In the genomic region with DNA sequence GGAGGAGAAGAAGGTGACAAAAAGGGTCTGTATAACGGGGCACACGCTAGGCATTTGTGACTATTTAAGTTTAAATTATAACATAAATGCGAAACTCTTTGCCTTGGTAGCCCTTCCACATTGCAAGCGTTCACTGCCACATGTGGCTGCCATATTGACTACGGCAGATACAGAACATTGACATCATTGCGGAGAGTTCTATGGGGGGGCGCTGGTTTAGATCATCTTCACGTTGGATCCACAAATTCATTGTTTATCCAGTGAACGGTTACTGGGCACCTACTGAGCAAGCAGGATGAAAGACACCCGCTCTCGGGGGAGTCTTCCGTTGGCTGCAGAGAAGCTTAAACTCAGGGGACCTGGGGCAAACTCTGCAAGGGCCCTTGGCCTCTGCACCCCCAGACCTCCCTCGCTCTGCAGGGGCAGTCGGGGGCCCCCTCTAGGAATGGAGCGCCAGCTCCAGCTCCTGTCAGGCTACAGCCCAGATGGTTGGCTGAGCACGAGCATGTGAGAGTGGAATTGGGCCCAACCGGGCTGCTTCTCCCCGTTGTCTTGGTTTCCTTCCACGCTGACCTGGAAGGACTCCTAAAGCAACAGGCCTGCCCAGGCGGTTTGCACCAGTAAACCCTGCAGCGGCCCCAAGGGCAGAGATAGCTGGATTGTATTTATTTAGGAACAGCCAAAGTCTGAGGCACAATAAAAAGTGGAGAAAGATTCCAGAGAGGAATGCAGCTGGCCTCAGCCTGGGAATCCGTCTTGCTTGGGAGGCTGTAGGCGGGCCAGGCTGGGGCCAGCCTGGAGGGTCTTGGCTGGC, we compare ENCODE assay signal across 13 cellular contexts.
DNase-seq lines count a peak whose midpoint lies in the region; ATAC-seq lines count a peak whose summit lies in the region.
"Had no signal": no experiment of that assay in that cellular context is flagged by ENCODE, and none has a peak within 500 bp of the region (broad histone marks: within the 10 kb centered on the region; RNA-seq: fewer than 3 reads in every experiment).

No MANE protein-coding gene starts in this region.

- H2AFZ ChIP-seq in trophoblast cell (ENCODE audit: insufficient read depth, low read length, poor library complexity) = no peak overlapping the region

- no peak overlapping the region for H3K23ac ChIP-seq in trophoblast cell (ENCODE audit: low read length)

- H4K8ac ChIP-seq in trophoblast cell (ENCODE audit: low read depth, low read length) = no peak overlapping the region

- no peak overlapping the region for H3K4ac ChIP-seq in trophoblast cell (ENCODE audit: low read depth, low read length)

- H3K9ac ChIP-seq in BLaER1 (no peak overlapping the region), adipocyte (ENCODE audit: low read length) (peak overlapping the region; percentile 68), rectal smooth muscle tissue (ENCODE audit: low read length) (no peak overlapping the region), trophoblast cell (ENCODE audit: low read length) (no peak overlapping the region)

- DNase-seq in adipocyte (ENCODE audit: low read depth) = peak; percentile 91
- DNase-seq in left cardiac atrium = peak; percentile 81
- DNase-seq in T-helper 2 cell treated with Interferon-gamma antibody and Interleukin-4, amounts not matched to agents 5 μg/mL and 100 μg/mL, for 36 hours (ENCODE audit: low spot score) = no peak
- no peak for DNase-seq in NCI-H345 treated with DMSO at 0.1 percent for 48 hours (lab: John Stamatoyannopoulos, UW; ENCODE audit: unreplicated experiment)
- DNase-seq in trophoblast cell = no peak
- DNase-seq: activated naive CD4-positive, alpha-beta T cell treated with Interleukin-2 at 50 U/mL for 16 hours; Calu3; foreskin keratinocyte; naive thymus-derived CD4-positive, alpha-beta T cell; NK-92 treated with Interleukin-12 subunit alpha and Interleukin-12 subunit beta, amount 100 ng/mL, for 24 hours had no signal

- H3K4me1 ChIP-seq in BLaER1 = peaks cover 73% of the 10 kb centered on the region
- peaks cover 57% of the 10 kb centered on the region for H3K4me1 ChIP-seq in adipocyte (ENCODE audit: control insufficient read depth, insufficient read depth, low read length)
- peaks cover 29% of the 10 kb centered on the region for H3K4me1 ChIP-seq in rectal smooth muscle tissue (ENCODE audit: control insufficient read depth, insufficient read depth, low read length)
- peaks cover 22 to 32% of the 10 kb centered on the region in 2 experiments for H3K4me1 ChIP-seq in trophoblast cell (ENCODE audit: control insufficient read depth in 1 of 2, insufficient read depth in 2 of 2, low read length in 2 of 2)
- H3K4me1 ChIP-seq: foreskin keratinocyte had no signal

- no peaks in the 10 kb centered on the region for H3K9me3 Mint-ChIP-seq in T-helper 2 cell treated with Interferon-gamma antibody and Interleukin-4, amounts not matched to agents 5 μg/mL and 100 μg/mL, for 36 hours
- H3K9me3 Mint-ChIP-seq: naive thymus-derived CD4-positive, alpha-beta T cell had no signal

- H4K12ac ChIP-seq in trophoblast cell (ENCODE audit: low read depth, low read length) = no peak overlapping the region

- no CpG with 5 or more reads among the region's 23 CpGs for WGBS in trophoblast cell (ENCODE audit: extremely low coverage, insufficient coverage, insufficient read length)

- H3K9me3 ChIP-seq in BLaER1 (no peaks in the 10 kb centered on the region), adipocyte (ENCODE audit: control insufficient read depth, low read length) (no peaks in the 10 kb centered on the region), trophoblast cell (ENCODE audit: insufficient read depth, low read depth, low read length) (no peaks in the 10 kb centered on the region)

- H3K36me3 ChIP-seq in BLaER1 (no peaks in the 10 kb centered on the region), adipocyte (ENCODE audit: control insufficient read depth, insufficient read depth, low read length, severe bottlenecking) (no peaks in the 10 kb centered on the region), rectal smooth muscle tissue (ENCODE audit: control insufficient read depth, insufficient read depth, low read length) (no peaks in the 10 kb centered on the region), trophoblast cell (ENCODE audit: control insufficient read depth in 1 of 2, insufficient read depth in 2 of 2, low read length in 2 of 2) (peaks cover 2 to 8% of the 10 kb centered on the region in 2 experiments)

- no peak overlapping the region for H4K91ac ChIP-seq in trophoblast cell (ENCODE audit: low read depth, low read length)

- H3K36me3 Mint-ChIP-seq in T-helper 2 cell treated with Interferon-gamma antibody and Interleukin-4, amounts not matched to agents 5 μg/mL and 100 μg/mL, for 36 hours (ENCODE audit: low read depth) = no peaks in the 10 kb centered on the region
- H3K36me3 Mint-ChIP-seq: naive thymus-derived CD4-positive, alpha-beta T cell had no signal

- H2BK120ac ChIP-seq in trophoblast cell (ENCODE audit: insufficient read depth, low read length, poor library complexity) = no peak overlapping the region

- no peak overlapping the region for H3K18ac ChIP-seq in trophoblast cell (ENCODE audit: low read length)

- ATAC-seq in left cardiac atrium (peak; percentile 74 to 85), HG03432 (IDR thresholded peaks at IDR 0.05; ENCODE audit: unreplicated experiment) (no peak)
- ATAC-seq: foreskin keratinocyte; naive thymus-derived CD4-positive, alpha-beta T cell had no signal

- H3K27me3 ChIP-seq in BLaER1 (no peaks in the 10 kb centered on the region), adipocyte (replicated peaks; ENCODE audit: control insufficient read depth, insufficient read depth, low read length) (no peaks in the 10 kb centered on the region), rectal smooth muscle tissue (ENCODE audit: control insufficient read depth, insufficient read depth, low read length) (no peaks in the 10 kb centered on the region), trophoblast cell (ENCODE audit: insufficient read depth, low read length) (no peaks in the 10 kb centered on the region)
- H3K27me3 ChIP-seq: foreskin keratinocyte had no signal

- peaks cover 2% of the 10 kb centered on the region for H3K27me3 Mint-ChIP-seq in T-helper 2 cell treated with Interferon-gamma antibody and Interleukin-4, amounts not matched to agents 5 μg/mL and 100 μg/mL, for 36 hours (ENCODE audit: low read depth)

- H3K27ac ChIP-seq in BLaER1 (no peak overlapping the region), rectal smooth muscle tissue (ENCODE audit: low read depth, low read length) (peak overlapping the region; percentile 63), trophoblast cell (ENCODE audit: low read depth, low read length) (no peak overlapping the region)
- H3K27ac ChIP-seq: foreskin keratinocyte had no signal

- H2BK12ac ChIP-seq in trophoblast cell (ENCODE audit: low read length) = no peak overlapping the region

- H3K27ac Mint-ChIP-seq in T-helper 2 cell treated with Interferon-gamma antibody and Interleukin-4, amounts not matched to agents 5 μg/mL and 100 μg/mL, for 36 hours = no peak overlapping the region
- H3K27ac Mint-ChIP-seq: naive thymus-derived CD4-positive, alpha-beta T cell had no signal

- intact Hi-C loops in left cardiac atrium (cut with DNase I) = no loop called here

- H3K14ac ChIP-seq in trophoblast cell (ENCODE audit: low read length) = no peak overlapping the region

- H3K4me3 Mint-ChIP-seq in T-helper 2 cell treated with Interferon-gamma antibody and Interleukin-4, amounts not matched to agents 5 μg/mL and 100 μg/mL, for 36 hours = no peak overlapping the region
- H3K4me3 Mint-ChIP-seq: naive thymus-derived CD4-positive, alpha-beta T cell had no signal

- H3K4me3 ChIP-seq in BLaER1 = no peak overlapping the region
- H3K4me3 ChIP-seq in adipocyte (ENCODE audit: low read length) = peak overlapping the region; percentile 14
- no peak overlapping the region for H3K4me3 ChIP-seq in rectal smooth muscle tissue (ENCODE audit: low read length)
- H3K4me3 ChIP-seq in trophoblast cell (ENCODE audit: low read depth, low read length) = no peak overlapping the region

- peaks cover 7% of the 10 kb centered on the region for H3K79me1 ChIP-seq in trophoblast cell (ENCODE audit: low read length)

- no peak overlapping the region for H2AK5ac ChIP-seq in trophoblast cell (ENCODE audit: low read length)

- no peaks in the 10 kb centered on the region for H3K4me1 Mint-ChIP-seq in T-helper 2 cell treated with Interferon-gamma antibody and Interleukin-4, amounts not matched to agents 5 μg/mL and 100 μg/mL, for 36 hours (ENCODE audit: low read depth)

- H3K4me2 ChIP-seq in BLaER1 (peak overlapping the region; percentile 20), trophoblast cell (ENCODE audit: low read length) (no peak overlapping the region)

- H4K20me1 ChIP-seq in BLaER1 = no peaks in the 10 kb centered on the region

- no peak overlapping the region for H2BK5ac ChIP-seq in trophoblast cell (ENCODE audit: low read depth, low read length, poor library complexity)

- no peaks in the 10 kb centered on the region for H3K79me2 ChIP-seq in trophoblast cell (ENCODE audit: control insufficient read depth, insufficient read depth, low read length, poor library complexity)

Comparison
In these comparisons a context has a peak if more than half of its experiments do, and no peak if none do; other contexts are left out.
1. DNase-seq: peak in adipocyte (single experiment) and left cardiac atrium (single experiment); none in T-helper 2 cell treated with Interferon-gamma antibody and Interleukin-4, amounts not matched to agents 5 μg/mL and 100 μg/mL, for 36 hours (single experiment), NCI-H345 treated with DMSO at 0.1 percent for 48 hours (single experiment) and trophoblast cell (0 of 2).